Comparison of ENCODE assay signal across 15 cellular contexts in the genomic region with DNA sequence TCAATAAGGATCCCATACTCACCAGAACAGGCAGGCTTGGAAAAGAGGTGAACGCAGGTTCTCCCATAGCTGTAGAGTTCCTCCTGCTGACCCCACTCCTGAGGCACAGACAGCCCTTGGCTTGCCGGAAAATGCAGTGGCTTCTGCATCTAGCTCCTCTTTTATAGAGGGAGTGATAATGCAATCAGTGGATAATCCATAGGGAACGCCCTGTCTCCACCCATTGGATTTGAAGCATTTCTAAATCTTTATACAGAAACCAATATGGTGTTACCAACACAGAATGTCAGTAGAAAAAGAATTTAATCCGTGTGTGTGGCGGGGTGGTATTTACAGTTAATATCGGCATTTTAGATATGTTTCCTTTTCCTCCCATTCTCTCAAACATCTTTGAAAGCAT. TPM values are rescaled to one million over a fixed set of nuclear protein-coding genes. Genes with fewer than 3 reads are reported as not detected.
"Had no signal": no experiment of that assay in that cellular context is flagged by ENCODE, and none has a peak within 500 bp of the region (broad histone marks: within the 10 kb centered on the region; RNA-seq: fewer than 3 reads in every experiment).

A gene (minus strand): TSS at position 101 of the 400 bp plus-strand sequence. CDS start 34 bp downstream, at position 67.

RNA-seq across cellular contexts. Expression of the gene that starts here (rescaled TPM):
- total RNA-seq: stomach, subcutaneous adipose tissue, suprapubic skin, temporal lobe, testis, thoracic aorta, thyroid gland, tibial nerve, transverse colon, upper lobe of left lung, upper lobe of right lung, ureter, urinary bladder, uterus, vagina had no signal
- polyA plus RNA-seq: stomach, urinary bladder had no signal
